Comparison of ENCODE assay signal across 28 cellular contexts in the genomic region with DNA sequence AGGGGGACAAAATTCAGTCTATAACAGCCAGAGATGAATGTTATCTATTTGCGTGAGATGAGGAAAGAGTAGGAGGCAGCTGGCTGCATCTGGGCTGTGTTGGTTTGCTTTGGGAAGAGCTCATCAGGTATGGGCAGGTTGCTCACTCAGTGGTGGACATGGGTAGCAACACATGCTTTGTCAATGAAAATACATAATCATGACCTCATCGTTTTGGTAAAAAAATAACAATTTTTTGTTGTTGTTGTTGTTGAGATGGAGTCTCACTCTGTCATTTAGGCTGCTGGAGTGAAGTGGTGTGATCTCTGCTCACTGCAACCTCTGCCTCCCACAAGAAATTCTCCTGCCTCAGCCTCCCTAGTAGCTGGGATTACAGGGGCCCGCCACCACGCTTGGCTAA. TPM values are rescaled to one million over a fixed set of nuclear protein-coding genes. Genes with fewer than 3 reads are reported as not detected.
DNase-seq lines count a peak whose midpoint lies in the region; ATAC-seq, FAIRE-seq and TF ChIP-seq lines count a peak whose summit lies in the region.
"Had no signal": no experiment of that assay in that cellular context is flagged by ENCODE, and none has a peak within 500 bp of the region (broad histone marks: within the 10 kb centered on the region; RNA-seq: fewer than 3 reads in every experiment).

No MANE protein-coding gene starts in this region.

- no peak overlapping the region for H4K8ac ChIP-seq in neuronal stem cell (ENCODE audit: low read depth, low read length)

- H3K14ac ChIP-seq in neuronal stem cell (ENCODE audit: low read length) = no peak overlapping the region

- H2AFZ ChIP-seq in neuronal stem cell (ENCODE audit: low read length) = peak overlapping the region; percentile 23

- H3K4me3 ChIP-seq in HEK293 (ENCODE audit: low read depth, low read length) = no peak overlapping the region
- H3K4me3 ChIP-seq in neuronal stem cell (ENCODE audit: low read length in 2 of 2) = no peak overlapping the region
- H3K4me3 ChIP-seq: BLaER1, GM12878 had no signal

- no peak overlapping the region for H2AK5ac ChIP-seq in neuronal stem cell (ENCODE audit: low read depth, low read length)

- no peak for ATAC-seq in sciatic nerve
- ATAC-seq in left colon = no peak
- ATAC-seq: GM12878 had no signal

- H3K4me1 ChIP-seq in HEK293 (ENCODE audit: control insufficient read depth, insufficient read depth, low read length) (no peaks in the 10 kb centered on the region), neuronal stem cell (ENCODE audit: control insufficient read depth in 2 of 2, insufficient read depth in 1 of 2, low read depth in 1 of 2, low read length in 2 of 2) (no peaks in the 10 kb centered on the region)
- H3K4me1 ChIP-seq: BE2C had no signal

- no peak overlapping the region for H2BK120ac ChIP-seq in neuronal stem cell (ENCODE audit: low read depth, low read length)

- H2BK15ac ChIP-seq in neuronal stem cell (ENCODE audit: low read length) = no peak overlapping the region

- no peak overlapping the region for H3K4ac ChIP-seq in neuronal stem cell (ENCODE audit: low read length)

- H3K9me3 ChIP-seq in HEK293 (ENCODE audit: control insufficient read depth, insufficient read depth, low read depth, low read length) (no peaks in the 10 kb centered on the region), neuronal stem cell (replicated peaks in 1 of 2; ENCODE audit: control insufficient read depth in 2 of 2, insufficient read depth in 1 of 2, low read depth in 1 of 2, low read length in 2 of 2) (no peaks in the 10 kb centered on the region)
- H3K9me3 ChIP-seq: BE2C, BLaER1 had no signal

- no peak for TF ChIP-seq CTCF in HEK293 (tag by site-specific recombination; IDR thresholded peaks at IDR 0.05)

- no CpG with 5 or more reads among the region's 4 CpGs for WGBS in neuronal stem cell (ENCODE audit: extremely low coverage in 2 of 2, insufficient read length in 2 of 2, insufficient replicate concordance in 1 of 2), 2 donors

- H3K4me2 ChIP-seq in neuronal stem cell (ENCODE audit: insufficient read depth, low read length, poor library complexity, severe bottlenecking) = no peak overlapping the region
- H3K4me2 ChIP-seq: BLaER1 had no signal

- TF ChIP-seq POLR2A in GM12891 (IDR thresholded peaks at IDR 0.05; ENCODE audit: low read depth, low read length) = no peak

- H3K36me3 ChIP-seq in HEK293 (ENCODE audit: control insufficient read depth in 2 of 2, insufficient read depth in 1 of 2, low read length in 2 of 2) (no peaks in the 10 kb centered on the region), neuronal stem cell (replicated peaks in 1 of 2; ENCODE audit: control insufficient read depth in 2 of 2, insufficient read depth in 2 of 2, low read length in 2 of 2) (no peaks in the 10 kb centered on the region)
- H3K36me3 ChIP-seq: BE2C, BLaER1 had no signal

- H3K27ac ChIP-seq in HEK293 (ENCODE audit: extremely low read depth, low read depth, low read length) (no peak overlapping the region), neuronal stem cell (replicated peaks; ENCODE audit: low read length) (no peak overlapping the region)
- H3K27ac ChIP-seq: BLaER1 had no signal

- H3K9ac ChIP-seq in neuronal stem cell (ENCODE audit: low read depth, low read length, poor library complexity) = no peak overlapping the region
- H3K9ac ChIP-seq: BLaER1 had no signal

- CTCF ChIA-PET in HEK293 (lab: Yijun Ruan, JAX) = interaction anchor here (0.7 kb wide), 1 partner anchor 1095 kb away, joined by 3 read pairs; no protein-coding TSS in a partner anchor

- H3K79me1 ChIP-seq in neuronal stem cell (ENCODE audit: low read depth, low read length) = no peaks in the 10 kb centered on the region

- FAIRE-seq in GM12891 (lab: Jason Lieb, UNC) = peak; percentile 35
- FAIRE-seq: A204.1, GM12878 had no signal

- DNase-seq in GM12891 (ENCODE audit: insufficient read length, low spot score) (no peak), neuronal stem cell (ENCODE audit: low spot score) (no peak), sciatic nerve (ENCODE audit: low spot score) (no peak), left colon (no peak)
- DNase-seq: 8988T; ACHN; BE2C; C1 segment of cervical spinal cord; CD4-positive, alpha-beta memory T cell; CD4-positive, CD25-positive, alpha-beta regulatory T cell; CD8-positive, alpha-beta memory T cell; COR-L47; DMS 273 treated with DMSO at 0.1 percent for 48 hours; DMS153; DMS53; DMS79; DND-41; EL; GDM1 had no signal

- no peak overlapping the region for H3K23ac ChIP-seq in neuronal stem cell (ENCODE audit: low read depth, low read length, poor library complexity)

- H4K91ac ChIP-seq in neuronal stem cell (ENCODE audit: low read depth, low read length, poor library complexity) = no peak overlapping the region

- H2BK5ac ChIP-seq in neuronal stem cell (ENCODE audit: low read length) = no peak overlapping the region

- POLR2A ChIA-PET in HEK293 (lab: Yijun Ruan, JAX) = no interaction called here

- H3K18ac ChIP-seq in neuronal stem cell (ENCODE audit: low read length) = no peak overlapping the region

- no peaks in the 10 kb centered on the region for H3K27me3 ChIP-seq in neuronal stem cell (ENCODE audit: control insufficient read depth in 3 of 3, insufficient read depth in 3 of 3, low read depth in 1 of 3, low read length in 3 of 3)
- H3K27me3 ChIP-seq: BE2C had no signal

- H2BK12ac ChIP-seq in neuronal stem cell (ENCODE audit: low read length) = no peak overlapping the region

- intact Hi-C loops in sciatic nerve (cut with DNase I) = no loop called here
- intact Hi-C loops in left colon (cut with DNase I, micrococcal nuclease) = no loop called here

TF ChIP-seq in GM12891, 5 proteins besides CTCF, POLR2A, EP300 and RAD21:
- TF ChIP-seq SPI1 (IDR thresholded peaks at IDR 0.05; ENCODE audit: low read depth, low read length) = no peak
- no peak for TF ChIP-seq TAF1 (IDR thresholded peaks at IDR 0.05; ENCODE audit: low read depth, low read length)
- no peak for TF ChIP-seq POU2F2 (IDR thresholded peaks at IDR 0.05; ENCODE audit: low read depth, low read length)
- TF ChIP-seq POLR2AphosphoS5 (IDR thresholded peaks at IDR 0.05; ENCODE audit: low read depth, low read length) = no peak
- no peak for TF ChIP-seq PAX5 (IDR thresholded peaks at IDR 0.05; ENCODE audit: insufficient read depth, low read length, severe bottlenecking)

TF ChIP-seq in HEK293, 187 proteins besides CTCF, POLR2A, EP300 and RAD21:
- TF ChIP-seq GFI1B (tag by site-specific recombination; IDR thresholded peaks at IDR 0.05) = no peak
- TF ChIP-seq, protein P1, sequence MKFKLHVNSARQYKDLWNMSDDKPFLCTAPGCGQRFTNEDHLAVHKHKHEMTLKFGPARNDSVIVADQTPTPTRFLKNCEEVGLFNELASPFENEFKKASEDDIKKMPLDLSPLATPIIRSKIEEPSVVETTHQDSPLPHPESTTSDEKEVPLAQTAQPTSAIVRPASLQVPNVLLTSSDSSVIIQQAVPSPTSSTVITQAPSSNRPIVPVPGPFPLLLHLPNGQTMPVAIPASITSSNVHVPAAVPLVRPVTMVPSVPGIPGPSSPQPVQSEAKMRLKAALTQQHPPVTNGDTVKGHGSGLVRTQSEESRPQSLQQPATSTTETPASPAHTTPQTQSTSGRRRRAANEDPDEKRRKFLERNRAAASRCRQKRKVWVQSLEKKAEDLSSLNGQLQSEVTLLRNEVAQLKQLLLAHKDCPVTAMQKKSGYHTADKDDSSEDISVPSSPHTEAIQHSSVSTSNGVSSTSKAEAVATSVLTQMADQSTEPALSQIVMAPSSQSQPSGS (tag by site-specific recombination; IDR thresholded peaks at IDR 0.05; ENCODE audit: low read depth) = peak; percentile 62

RNA-seq across cellular contexts. Expression of a gene that starts 16.3 kb away (rescaled TPM):
- polyA plus RNA-seq in GM12891 (2012; ENCODE audit: low read depth, missing spikeins) = not detected
- not detected for polyA plus RNA-seq in neuronal stem cell (2013, experiment 1 of 2)
- not detected for polyA plus RNA-seq in neuronal stem cell (2013, experiment 2 of 2)
- not detected for total RNA-seq in sciatic nerve
- total RNA-seq in left colon = 10 to 100 TPM in 1 of 2 donors, 1 to 10 TPM in 1; 9.5 to 11.4 TPM
- total RNA-seq: A673; CD4-positive, alpha-beta memory T cell; CD4-positive, CD25-positive, alpha-beta regulatory T cell; CD8-positive, alpha-beta memory T cell; Daoy; G401; GM12878 had no signal
- polyA plus RNA-seq: AG04450; CD14-positive monocyte; CD4-positive, alpha-beta memory T cell; CD4-positive, CD25-positive, alpha-beta regulatory T cell; CD8-positive, alpha-beta memory T cell; GM12878 had no signal

RNA-seq across cellular contexts. Expression of a gene that starts 41.2 kb away (rescaled TPM):
- not detected for polyA plus RNA-seq in GM12891 (2012; ENCODE audit: low read depth, missing spikeins)
- polyA plus RNA-seq in neuronal stem cell (2013, experiment 1 of 2) = not detected
- polyA plus RNA-seq in neuronal stem cell (2013, experiment 2 of 2) = not detected
- total RNA-seq in sciatic nerve (0.76 TPM), left colon (not detected)
- total RNA-seq: A673; CD4-positive, alpha-beta memory T cell; CD8-positive, alpha-beta memory T cell; Daoy; G401 had no signal
- polyA plus RNA-seq: AG04450; CD14-positive monocyte; CD4-positive, alpha-beta memory T cell; CD4-positive, CD25-positive, alpha-beta regulatory T cell; CD8-positive, alpha-beta memory T cell had no signal

RNA-seq across cellular contexts. Expression of a gene that starts 48.7 kb away (rescaled TPM):
- polyA plus RNA-seq in GM12891 (2012; ENCODE audit: low read depth, missing spikeins) = 14.2 TPM
- polyA plus RNA-seq in neuronal stem cell (2013, experiment 1 of 2) = 11.2 TPM
- 10.1 TPM for polyA plus RNA-seq in neuronal stem cell (2013, experiment 2 of 2)
- total RNA-seq in sciatic nerve (5.3 TPM), left colon (1 to 10 TPM; 3.1 to 5.0 TPM)

RNA-seq across cellular contexts. Expression of a gene that starts 56.6 kb away (rescaled TPM):
- 31.0 TPM for polyA plus RNA-seq in GM12891 (2012; ENCODE audit: low read depth, missing spikeins)
- 118 TPM for polyA plus RNA-seq in neuronal stem cell (2013, experiment 1 of 2)
- 116 TPM for polyA plus RNA-seq in neuronal stem cell (2013, experiment 2 of 2)
- total RNA-seq in sciatic nerve = 106 TPM
- 10 to 100 TPM; 78.9 to 91.8 TPM for total RNA-seq in left colon

Comparison
In these comparisons a context has a peak if more than half of its experiments do, and no peak if none do; other contexts are left out.
1. RNA of a gene that starts 16.3 kb away (total RNA-seq): 9.5 to 11.4 TPM in left colon; not detected in sciatic nerve (single experiment); every median in the first group is over 10 times any median in the second.